Comparison of ENCODE assay signal across 11 cellular contexts in genomic region chr6:53441035-53441493, GRCh38.
DNase-seq lines count a peak whose midpoint lies in the region; ATAC-seq and TF ChIP-seq lines count a peak whose summit lies in the region.
"Had no signal": no experiment of that assay in that cellular context is flagged by ENCODE, and none has a peak within 500 bp of the region (broad histone marks: within the 10 kb centered on the region; RNA-seq: fewer than 3 reads in every experiment).

No MANE protein-coding gene starts in this region.

- POLR2A ChIA-PET in RWPE1 (lab: Yijun Ruan, JAX; ENCODE audit: low non-redundant PET), result no interaction called here

- no peaks in the 10 kb centered on the region for H3K36me3 ChIP-seq in GM06990 (ENCODE audit: control insufficient read depth, insufficient read depth, low read length)

- DNase-seq in GM06990 (ENCODE audit: extremely low read depth, insufficient read length) (peak; percentile 69), NCI-H2227 (lab: John Stamatoyannopoulos, UW; ENCODE audit: unreplicated experiment) (peak; percentile 56), kidney glomerular epithelial cell (lab: John Stamatoyannopoulos, UW) (peak; percentile 14), SHP77 (lab: John Stamatoyannopoulos, UW) (no peak), RWPE1 (ENCODE audit: low spot score) (no peak)
- DNase-seq: CD4-positive, alpha-beta memory T cell; NCI-H1105 treated with DMSO at 0.1 percent for 48 hours; trophoblast cell had no signal

- CTCF ChIA-PET in RWPE1 (lab: Yijun Ruan, JAX), result no interaction called here

- peaks cover 3% of the 10 kb centered on the region for H3K27me3 ChIP-seq in GM06990 (replicated peaks; ENCODE audit: control insufficient read depth, insufficient read depth, low read length)

- no peak overlapping the region for H3K4me3 ChIP-seq in GM06990 (replicated peaks; ENCODE audit: low read depth, low read length)

- TF ChIP-seq CTCF in GM06990 (IDR thresholded peaks at IDR 0.05; ENCODE audit: insufficient read depth, low read length, poor library complexity, severe bottlenecking) (no peak), RWPE1 (conservative IDR thresholded peaks at IDR 0.05; ENCODE audit: low read depth) (no peak)

- no peak overlapping the region for H3K27ac ChIP-seq in RWPE1
- H3K27ac ChIP-seq: parathyroid adenoma had no signal

- ATAC-seq in GM19035 (IDR thresholded peaks at IDR 0.05; ENCODE audit: unreplicated experiment), result peak; percentile 43
- ATAC-seq in GM21786 (IDR thresholded peaks at IDR 0.05; ENCODE audit: unreplicated experiment), result no peak

Comparison
In these comparisons a context has a peak if more than half of its experiments do, and no peak if none do; other contexts are left out.
1. DNase-seq: peak in GM06990 (single experiment), NCI-H2227 (single experiment) and kidney glomerular epithelial cell (single experiment); none in SHP77 (0 of 2) and RWPE1 (single experiment).